1 cellular context compared by ENCODE assay signal in genomic region chr1:64744492-64745180, GRCh38.
TF ChIP-seq lines count a peak whose summit lies in the region.

Gene RAVER2, plus strand, starts transcription at chr1:64745075. Its CDS starts 98 bp downstream, at chr1:64745173.

TF ChIP-seq in HepG2, 621 proteins besides CTCF, POLR2A, EP300 and RAD21 (continued from another document and continues in another):
- TF ChIP-seq HBP1 (CRISPR knock-in tag; IDR thresholded peaks at IDR 0.05; ENCODE audit: low read depth) (no peak), ERF (CRISPR knock-in tag; IDR thresholded peaks at IDR 0.05) (no peak), GRHL1 (CRISPR knock-in tag; conservative IDR thresholded peaks at IDR 0.05) (no peak), ZNF552 (CRISPR knock-in tag; IDR thresholded peaks at IDR 0.05; ENCODE audit: borderline replicate concordance) (no peak), ZNF704 (CRISPR knock-in tag; IDR thresholded peaks at IDR 0.05; ENCODE audit: borderline replicate concordance) (peak; percentile 57; the same call in 1 of the 2 replicates), MED13 (CRISPR knock-in tag; IDR thresholded peaks at IDR 0.05) (no peak), RBAK (CRISPR knock-in tag; IDR thresholded peaks at IDR 0.05) (no peak), ZNF101 (CRISPR knock-in tag; IDR thresholded peaks at IDR 0.05; ENCODE audit: borderline replicate concordance, low read depth) (no peak), ZNF772 (CRISPR knock-in tag; IDR thresholded peaks at IDR 0.05) (no peak; the same call in 1 of the 2 replicates), HNRNPL (IDR thresholded peaks at IDR 0.05; ENCODE audit: low read depth, low read length) (peak; percentile 35; the same call in 1 of the 2 replicates), IKZF5 (CRISPR knock-in tag; IDR thresholded peaks at IDR 0.05) (no peak), ZNF615 (CRISPR knock-in tag; IDR thresholded peaks at IDR 0.05; ENCODE audit: borderline replicate concordance) (no peak), GPBP1L1 (CRISPR knock-in tag; IDR thresholded peaks at IDR 0.05) (no peak), ZSCAN9 (CRISPR knock-in tag; IDR thresholded peaks at IDR 0.05; ENCODE audit: borderline replicate concordance) (no peak), ARID3A (IDR thresholded peaks at IDR 0.05; ENCODE audit: low read depth, low read length) (no peak), ZNF83 (CRISPR knock-in tag; IDR thresholded peaks at IDR 0.05; ENCODE audit: borderline replicate concordance) (no peak), HDAC1 (CRISPR knock-in tag; IDR thresholded peaks at IDR 0.05) (0 out of 2 replicates have a peak, but pooled peaks have one; percentile 40), NKX3-1 (CRISPR knock-in tag; IDR thresholded peaks at IDR 0.05) (no peak), ZBTB39 (CRISPR knock-in tag; IDR thresholded peaks at IDR 0.05) (no peak), TRIM24 (CRISPR knock-in tag; IDR thresholded peaks at IDR 0.05) (no peak), SOX13 (IDR thresholded peaks at IDR 0.05) (no peak), SOX13 (CRISPR knock-in tag; conservative IDR thresholded peaks at IDR 0.05 in 1 of 2, IDR thresholded peaks at IDR 0.05 in 1 of 2) (no peak), FLYWCH1 (CRISPR knock-in tag; IDR thresholded peaks at IDR 0.05) (no peak), ZNF740 (CRISPR knock-in tag; IDR thresholded peaks at IDR 0.05) (peak; percentile 47; the same call in 1 of the 2 replicates), E2F1 (CRISPR knock-in tag; IDR thresholded peaks at IDR 0.05) (peak; percentile 42; the same call in 1 of the 2 replicates), ZC3H4 (CRISPR knock-in tag; IDR thresholded peaks at IDR 0.05; ENCODE audit: borderline replicate concordance) (no peak), PRDM15 (CRISPR knock-in tag; IDR thresholded peaks at IDR 0.05) (no peak), MAX (IDR thresholded peaks at IDR 0.05) (peak; percentile 76), HIC2 (CRISPR knock-in tag; IDR thresholded peaks at IDR 0.05; ENCODE audit: low read depth) (no peak), MAFK (conservative IDR thresholded peaks at IDR 0.05 in 1 of 2, IDR thresholded peaks at IDR 0.05 in 1 of 2; ENCODE audit: low read length in 2 of 2) (no peak)
